In genomic region chr3:12659316-12660015, GRCh38 we compare ENCODE assay signal across 12 cellular contexts. TPM values are rescaled to one million over a fixed set of nuclear protein-coding genes. Genes with fewer than 3 reads are reported as not detected.
DNase-seq lines count a peak whose midpoint lies in the region; ATAC-seq and TF ChIP-seq lines count a peak whose summit lies in the region.
"Had no signal": no experiment of that assay in that cellular context is flagged by ENCODE, and none has a peak within 500 bp of the region (broad histone marks: within the 10 kb centered on the region; RNA-seq: fewer than 3 reads in every experiment).

No MANE protein-coding gene starts in this region.

- no peak overlapping the region for H2AFZ ChIP-seq in SK-N-SH (ENCODE audit: low read depth)
- H2AFZ ChIP-seq: parathyroid adenoma had no signal

- POLR2A ChIA-PET in SK-N-SH (lab: Yijun Ruan, JAX): no interaction called here

- H3K4me1 ChIP-seq in SK-N-SH (ENCODE audit: control insufficient read depth in 1 of 2, insufficient read depth in 2 of 2, low read depth in 1 of 2, low read length in 1 of 2) (peaks cover 3 to 21% of the 10 kb centered on the region in 2 experiments; a peak in 2 of 4 replicates), right cardiac atrium (ENCODE audit: control insufficient read depth, insufficient read depth, low read length) (peaks cover 9% of the 10 kb centered on the region)

- intact Hi-C loops in right cardiac atrium (cut with DNase I): no loop called here

- H3K9me3 Mint-ChIP-seq in stimulated activated naive B cell treated with anti-CD40 and anti-IgM and Interleukin-4, amounts not matched to agents 10 μg/mL and 1 μg/mL and 100 μg/mL, for 72 hours: no peaks in the 10 kb centered on the region

- H3K9me3 ChIP-seq in SK-N-SH (no peaks in the 10 kb centered on the region), SK-N-MC (ENCODE audit: low read depth, low read length) (no peaks in the 10 kb centered on the region), right cardiac atrium (ENCODE audit: control insufficient read depth, low read length) (no peaks in the 10 kb centered on the region)

- peak overlapping the region in 1 of 2 experiments; percentile 71; a peak in 2 of 4 replicates for H3K27ac ChIP-seq in SK-N-SH (ENCODE audit: low read depth in 2 of 2, low read length in 1 of 2)
- H3K27ac ChIP-seq in SK-N-MC: peak overlapping the region; percentile 39; the same call in 1 of the 2 replicates
- H3K27ac ChIP-seq in right cardiac atrium (ENCODE audit: low read length): peak overlapping the region; percentile 48
- H3K27ac ChIP-seq: parathyroid adenoma had no signal

- peak overlapping the region; percentile 3 for H3K27ac Mint-ChIP-seq in stimulated activated naive B cell treated with anti-CD40 and anti-IgM and Interleukin-4, amounts not matched to agents 10 μg/mL and 1 μg/mL and 100 μg/mL, for 72 hours

- 97% methylated on average over 3 of the region's 3 CpGs for WGBS in SK-N-SH (ENCODE audit: low lambda C conversion rate)
- 76% methylated on average over 3 of the region's 3 CpGs for WGBS in right cardiac atrium

- CTCF ChIA-PET in SK-N-SH (lab: Yijun Ruan, JAX): interaction anchor here (1.8 kb wide), 1 partner anchor 11 kb away, joined by 4 read pairs; no protein-coding TSS in a partner anchor

- H4K20me1 ChIP-seq in SK-N-SH (ENCODE audit: insufficient read depth): peaks cover 73% of the 10 kb centered on the region

- H3K4me1 Mint-ChIP-seq in stimulated activated naive B cell treated with anti-CD40 and anti-IgM and Interleukin-4, amounts not matched to agents 10 μg/mL and 1 μg/mL and 100 μg/mL, for 72 hours: peaks cover 38 to 68% of the 10 kb centered on the region in 2 donors

- no peak for TF ChIP-seq CTCF in SK-N-SH (IDR thresholded peaks at IDR 0.05)

- peaks cover 8% of the 10 kb centered on the region for H3F3A ChIP-seq in SK-N-SH (replicated peaks; ENCODE audit: insufficient read depth)

- ATAC-seq in SK-N-SH treated with all-trans-retinoic acid at 6 μM for 48 hours (no peak), right cardiac atrium (no peak)
- no peak for ATAC-seq in stimulated activated naive B cell treated with anti-CD40 and anti-IgM and Interleukin-4, amounts not matched to agents 10 μg/mL and 1 μg/mL and 100 μg/mL, for 72 hours (replicated peaks)

- peaks cover 7 to 17% of the 10 kb centered on the region in 2 donors for H3K36me3 Mint-ChIP-seq in stimulated activated naive B cell treated with anti-CD40 and anti-IgM and Interleukin-4, amounts not matched to agents 10 μg/mL and 1 μg/mL and 100 μg/mL, for 72 hours

- DNase-seq in SK-N-SH (no peak), SK-N-MC (ENCODE audit: low read depth, low spot score) (no peak), right cardiac atrium (no peak), NCI-H446 treated with DMSO at 0.1 percent for 48 hours (lab: John Stamatoyannopoulos, UW) (no peak), cerebellum (ENCODE audit: low spot score) (no peak), HK-2 (ENCODE audit: unreplicated experiment) (no peak)
- DNase-seq in stimulated activated naive B cell treated with anti-CD40 and anti-IgM and Interleukin-4, amounts not matched to agents 10 μg/mL and 1 μg/mL and 100 μg/mL, for 72 hours: no peak
- DNase-seq: 8988T; activated CD8-positive, alpha-beta memory T cell treated with anti-CD3 and anti-CD28 coated beads, Interleukin-2, amount 50 U/mL, for 48 hours; NCI-H2171 had no signal

- TF ChIP-seq EP300 in SK-N-SH (IDR thresholded peaks at IDR 0.05; ENCODE audit: borderline replicate concordance in 1 of 2, low read depth in 1 of 2, low read length in 1 of 2): no peak

- peaks cover 94% of the 10 kb centered on the region for H3K79me2 ChIP-seq in SK-N-SH (ENCODE audit: insufficient read depth)

- no peaks in the 10 kb centered on the region for H3K27me3 Mint-ChIP-seq in stimulated activated naive B cell treated with anti-CD40 and anti-IgM and Interleukin-4, amounts not matched to agents 10 μg/mL and 1 μg/mL and 100 μg/mL, for 72 hours

- H3K4me3 Mint-ChIP-seq in stimulated activated naive B cell treated with anti-CD40 and anti-IgM and Interleukin-4, amounts not matched to agents 10 μg/mL and 1 μg/mL and 100 μg/mL, for 72 hours: peak overlapping the region; percentile 53 to 70

- H3K4me3 ChIP-seq in SK-N-SH (ENCODE audit: low read depth in 2 of 2, low read length in 1 of 2) (no peak overlapping the region), SK-N-MC (no peak overlapping the region), right cardiac atrium (ENCODE audit: low read length) (no peak overlapping the region)

- H3K4me2 ChIP-seq in SK-N-SH: peak overlapping the region; percentile 35; the same call in 1 of the 2 replicates

- H3K27me3 ChIP-seq in SK-N-SH (ENCODE audit: insufficient read depth) (no peaks in the 10 kb centered on the region), right cardiac atrium (ENCODE audit: control insufficient read depth, insufficient read depth) (no peaks in the 10 kb centered on the region)

- H3K9me2 ChIP-seq in SK-N-SH: no peaks in the 10 kb centered on the region

- no peak for TF ChIP-seq RAD21 in SK-N-SH (IDR thresholded peaks at IDR 0.05; ENCODE audit: low read length)

- H3K9ac ChIP-seq in SK-N-SH (no peak overlapping the region), SK-N-MC (ENCODE audit: insufficient read length) (no peak overlapping the region)
- H3K9ac ChIP-seq: parathyroid adenoma had no signal

- H3K36me3 ChIP-seq in SK-N-SH (replicated peaks in 1 of 2; ENCODE audit: control insufficient read depth in 1 of 2, insufficient read depth in 2 of 2, low read length in 1 of 2) (no peaks in the 10 kb centered on the region), SK-N-MC (ENCODE audit: insufficient read depth, low read length) (no peaks in the 10 kb centered on the region)

TF ChIP-seq in SK-N-SH, 30 proteins besides CTCF, POLR2A, EP300 and RAD21:
- TF ChIP-seq GABPA (IDR thresholded peaks at IDR 0.05; ENCODE audit: low read depth) (no peak), NRF1 (IDR thresholded peaks at IDR 0.05; ENCODE audit: low read depth, low read length) (no peak), RFX5 (IDR thresholded peaks at IDR 0.05; ENCODE audit: low read length) (no peak), RXRA (IDR thresholded peaks at IDR 0.05; ENCODE audit: borderline replicate concordance, low read depth) (no peak), MEF2A (IDR thresholded peaks at IDR 0.05; ENCODE audit: borderline replicate concordance, low read depth) (no peak), YY1 (IDR thresholded peaks at IDR 0.05; ENCODE audit: low read depth) (no peak), FOXJ3 (CRISPR knock-in tag; IDR thresholded peaks at IDR 0.05) (no peak), USF2 (IDR thresholded peaks at IDR 0.05; ENCODE audit: borderline replicate concordance, low read depth, low read length) (no peak), RCOR1 (IDR thresholded peaks at IDR 0.05; ENCODE audit: low read length) (no peak)

TF ChIP-seq in SK-N-SH treated with all-trans-retinoic acid at 6 μM for 48 hours, 23 proteins besides CTCF, POLR2A, EP300 and RAD21 (continues in another document):
- TF ChIP-seq TSHZ2 (CRISPR knock-in tag; IDR thresholded peaks at IDR 0.05): no peak
- no peak for TF ChIP-seq ZC3H10 (CRISPR knock-in tag; IDR thresholded peaks at IDR 0.05)
- no peak for TF ChIP-seq ZFP3 (CRISPR knock-in tag; IDR thresholded peaks at IDR 0.05)
- TF ChIP-seq SNAI2 (CRISPR knock-in tag; IDR thresholded peaks at IDR 0.05): no peak
- no peak for TF ChIP-seq PPARA (CRISPR knock-in tag; IDR thresholded peaks at IDR 0.05; ENCODE audit: borderline replicate concordance)
- TF ChIP-seq PATZ1 (CRISPR knock-in tag; IDR thresholded peaks at IDR 0.05; ENCODE audit: borderline replicate concordance): no peak
- TF ChIP-seq ARNTL (CRISPR knock-in tag; IDR thresholded peaks at IDR 0.05; ENCODE audit: borderline replicate concordance, low read depth): no peak
- TF ChIP-seq ZNF8 (CRISPR knock-in tag; IDR thresholded peaks at IDR 0.05): no peak

RNA-seq across cellular contexts. Expression of gene RAF1, which starts 4.5 kb away (rescaled TPM):
- polyA plus RNA-seq in SK-N-SH (2012; rRNA removed): 58.7 and 82.3 TPM in 2 replicates
- 39.8 and 52.9 TPM in 2 replicates for polyA plus RNA-seq in SK-N-SH (2012; cell fraction: cytosol; rRNA removed)
- 98.4 and 158 TPM in 2 replicates for polyA plus RNA-seq in SK-N-SH (2012; cell fraction: nucleus; rRNA removed)
- total RNA-seq in right cardiac atrium: 100 to 1,000 TPM; 130 to 146 (median 142) TPM
- 88.0 TPM for polyA plus RNA-seq in right cardiac atrium
- 139 TPM for total RNA-seq in cerebellum
